In the genomic region with DNA sequence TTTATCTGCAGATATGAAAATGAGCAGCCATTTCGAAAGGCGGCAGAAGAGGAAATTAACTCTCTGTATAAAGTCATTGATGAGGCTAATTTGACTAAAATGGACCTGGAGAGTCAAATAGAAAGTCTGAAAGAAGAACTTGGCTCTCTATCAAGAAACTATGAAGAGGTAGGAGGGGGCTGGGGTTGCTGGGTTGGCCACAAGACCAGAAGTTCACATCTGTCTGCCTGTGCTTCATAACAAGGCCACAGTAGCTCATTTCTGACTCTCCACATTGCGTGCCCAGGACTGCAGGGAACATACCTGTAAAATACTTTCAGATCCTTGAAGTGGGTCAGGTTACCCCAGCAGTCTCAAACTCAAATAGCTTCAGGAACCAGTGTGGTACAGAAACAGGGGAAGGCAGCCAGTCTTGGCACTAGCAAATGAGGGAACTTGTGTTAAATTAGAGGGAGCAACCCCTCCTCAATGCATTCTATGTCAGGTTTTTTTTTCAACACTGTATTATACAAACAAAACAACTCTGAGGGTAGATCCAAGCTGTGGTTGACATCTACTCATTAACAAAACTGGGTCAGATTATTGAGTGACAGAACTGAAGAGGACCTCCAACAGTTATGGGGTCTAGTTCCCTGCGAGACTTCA, we compare ENCODE assay signal across 8 cellular contexts. TPM values are rescaled to one million over a fixed set of nuclear protein-coding genes. Genes with fewer than 3 reads are reported as not detected.
DNase-seq lines count a peak whose midpoint lies in the region; ATAC-seq lines count a peak whose summit lies in the region.

No MANE protein-coding gene starts in this region.

- ATAC-seq in HG03135 (IDR thresholded peaks at IDR 0.05; ENCODE audit: unreplicated experiment), result peak; percentile 88

- DNase-seq in activated T-cell treated with anti-CD3 and anti-CD28 coated beads for 24 hours (ENCODE audit: low read depth) (peak; percentile 42), activated T-cell treated with anti-CD3 and anti-CD28 coated beads for 4 hours (no peak), GF-D8 (lab: John Stamatoyannopoulos, UW) (no peak), dermis blood vessel endothelial cell (no peak), activated gamma-delta T cell treated with Interleukin-2 at 50 U/mL for 16 hours (no peak)
- peak; percentile 63 for DNase-seq in activated CD4-positive, CD25-positive, alpha-beta regulatory T cell treated with anti-CD3 and anti-CD28 coated beads, Interleukin-2, amount 50 U/mL, for 72 hours
- DNase-seq in stimulated activated CD4-positive, alpha-beta T cell treated with anti-CD3 and anti-CD28 coated beads, Interleukin-12 subunit alpha, Interleukin-12 subunit beta, amount 100 ng/mL, for 48 hours (ENCODE audit: low read depth in 2 of 3, low spot score in 1 of 3), result peak; percentile 35 to 55 (median 40)

RNA-seq across cellular contexts. Expression of a gene that starts 48.7 kb away (rescaled TPM):
- total RNA-seq in dermis blood vessel endothelial cell, result not detected in 2 replicates

Comparison
In these comparisons a context has a peak if more than half of its experiments do, and no peak if none do; other contexts are left out.
1. DNase-seq: peak in activated T-cell treated with anti-CD3 and anti-CD28 coated beads for 24 hours (single experiment), activated CD4-positive, CD25-positive, alpha-beta regulatory T cell treated with anti-CD3 and anti-CD28 coated beads, Interleukin-2, amount 50 U/mL, for 72 hours (single experiment) and stimulated activated CD4-positive, alpha-beta T cell treated with anti-CD3 and anti-CD28 coated beads, Interleukin-12 subunit alpha, Interleukin-12 subunit beta, amount 100 ng/mL, for 48 hours (3 of 3); none in activated T-cell treated with anti-CD3 and anti-CD28 coated beads for 4 hours (single experiment), GF-D8 (single experiment), dermis blood vessel endothelial cell (single experiment) and activated gamma-delta T cell treated with Interleukin-2 at 50 U/mL for 16 hours (single experiment).